1 cellular context compared by ENCODE assay signal in the genomic region with DNA sequence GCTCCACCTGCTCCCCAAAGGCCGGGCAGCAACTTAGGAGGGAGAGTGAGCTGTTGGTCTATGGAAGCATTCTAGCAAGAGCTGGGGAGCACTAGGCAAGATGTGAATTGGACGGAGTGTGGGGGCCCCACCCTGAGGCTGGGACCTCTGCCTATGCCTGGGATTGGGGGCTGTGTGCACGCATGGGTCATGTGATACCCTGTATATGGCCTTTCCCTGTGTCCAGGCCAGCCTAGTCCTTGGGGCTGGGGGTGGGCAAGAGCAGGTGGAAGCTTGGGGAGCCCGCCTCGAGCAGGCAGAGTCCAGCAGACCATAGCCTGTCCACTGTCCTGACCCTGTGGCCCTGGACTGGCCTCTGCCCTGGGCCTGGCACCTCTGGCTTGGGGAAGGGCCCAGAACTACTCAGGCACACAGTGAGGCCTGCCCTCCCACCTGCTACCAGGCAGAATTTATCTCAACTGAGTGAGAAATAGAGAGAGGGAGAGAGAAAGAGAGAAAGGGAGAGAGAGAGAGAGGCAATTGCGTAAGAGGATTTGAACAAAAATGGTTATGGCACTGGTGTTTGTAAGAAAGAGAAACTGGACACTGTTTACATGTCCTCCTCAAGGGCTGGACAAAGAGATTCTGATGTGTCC.
TF ChIP-seq lines count a peak whose summit lies in the region.

No MANE protein-coding gene starts in this region.

TF ChIP-seq in HepG2, 621 proteins besides CTCF, POLR2A, EP300 and RAD21 (continued from another document and continues in another):
- TF ChIP-seq, protein P1, sequence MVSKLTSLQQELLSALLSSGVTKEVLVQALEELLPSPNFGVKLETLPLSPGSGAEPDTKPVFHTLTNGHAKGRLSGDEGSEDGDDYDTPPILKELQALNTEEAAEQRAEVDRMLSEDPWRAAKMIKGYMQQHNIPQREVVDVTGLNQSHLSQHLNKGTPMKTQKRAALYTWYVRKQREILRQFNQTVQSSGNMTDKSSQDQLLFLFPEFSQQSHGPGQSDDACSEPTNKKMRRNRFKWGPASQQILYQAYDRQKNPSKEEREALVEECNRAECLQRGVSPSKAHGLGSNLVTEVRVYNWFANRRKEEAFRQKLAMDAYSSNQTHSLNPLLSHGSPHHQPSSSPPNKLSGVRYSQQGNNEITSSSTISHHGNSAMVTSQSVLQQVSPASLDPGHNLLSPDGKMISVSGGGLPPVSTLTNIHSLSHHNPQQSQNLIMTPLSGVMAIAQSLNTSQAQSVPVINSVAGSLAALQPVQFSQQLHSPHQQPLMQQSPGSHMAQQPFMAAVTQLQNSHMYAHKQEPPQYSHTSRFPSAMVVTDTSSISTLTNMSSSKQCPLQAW (CRISPR knock-in tag; IDR thresholded peaks at IDR 0.05) = no peak
- no peak for TF ChIP-seq ARID4A (CRISPR knock-in tag; IDR thresholded peaks at IDR 0.05; ENCODE audit: borderline replicate concordance)
- no peak for TF ChIP-seq PRPF4 (IDR thresholded peaks at IDR 0.05; ENCODE audit: low read depth, low read length, poor library complexity, severe bottlenecking)
- peak; percentile 30; the same call in 1 of the 2 replicates for TF ChIP-seq ZBTB7B (CRISPR knock-in tag; IDR thresholded peaks at IDR 0.05)
- TF ChIP-seq ZSCAN9 (CRISPR knock-in tag; IDR thresholded peaks at IDR 0.05; ENCODE audit: borderline replicate concordance) = no peak
- no peak for TF ChIP-seq ZNF557 (CRISPR knock-in tag; IDR thresholded peaks at IDR 0.05)
- TF ChIP-seq, protein P2, sequence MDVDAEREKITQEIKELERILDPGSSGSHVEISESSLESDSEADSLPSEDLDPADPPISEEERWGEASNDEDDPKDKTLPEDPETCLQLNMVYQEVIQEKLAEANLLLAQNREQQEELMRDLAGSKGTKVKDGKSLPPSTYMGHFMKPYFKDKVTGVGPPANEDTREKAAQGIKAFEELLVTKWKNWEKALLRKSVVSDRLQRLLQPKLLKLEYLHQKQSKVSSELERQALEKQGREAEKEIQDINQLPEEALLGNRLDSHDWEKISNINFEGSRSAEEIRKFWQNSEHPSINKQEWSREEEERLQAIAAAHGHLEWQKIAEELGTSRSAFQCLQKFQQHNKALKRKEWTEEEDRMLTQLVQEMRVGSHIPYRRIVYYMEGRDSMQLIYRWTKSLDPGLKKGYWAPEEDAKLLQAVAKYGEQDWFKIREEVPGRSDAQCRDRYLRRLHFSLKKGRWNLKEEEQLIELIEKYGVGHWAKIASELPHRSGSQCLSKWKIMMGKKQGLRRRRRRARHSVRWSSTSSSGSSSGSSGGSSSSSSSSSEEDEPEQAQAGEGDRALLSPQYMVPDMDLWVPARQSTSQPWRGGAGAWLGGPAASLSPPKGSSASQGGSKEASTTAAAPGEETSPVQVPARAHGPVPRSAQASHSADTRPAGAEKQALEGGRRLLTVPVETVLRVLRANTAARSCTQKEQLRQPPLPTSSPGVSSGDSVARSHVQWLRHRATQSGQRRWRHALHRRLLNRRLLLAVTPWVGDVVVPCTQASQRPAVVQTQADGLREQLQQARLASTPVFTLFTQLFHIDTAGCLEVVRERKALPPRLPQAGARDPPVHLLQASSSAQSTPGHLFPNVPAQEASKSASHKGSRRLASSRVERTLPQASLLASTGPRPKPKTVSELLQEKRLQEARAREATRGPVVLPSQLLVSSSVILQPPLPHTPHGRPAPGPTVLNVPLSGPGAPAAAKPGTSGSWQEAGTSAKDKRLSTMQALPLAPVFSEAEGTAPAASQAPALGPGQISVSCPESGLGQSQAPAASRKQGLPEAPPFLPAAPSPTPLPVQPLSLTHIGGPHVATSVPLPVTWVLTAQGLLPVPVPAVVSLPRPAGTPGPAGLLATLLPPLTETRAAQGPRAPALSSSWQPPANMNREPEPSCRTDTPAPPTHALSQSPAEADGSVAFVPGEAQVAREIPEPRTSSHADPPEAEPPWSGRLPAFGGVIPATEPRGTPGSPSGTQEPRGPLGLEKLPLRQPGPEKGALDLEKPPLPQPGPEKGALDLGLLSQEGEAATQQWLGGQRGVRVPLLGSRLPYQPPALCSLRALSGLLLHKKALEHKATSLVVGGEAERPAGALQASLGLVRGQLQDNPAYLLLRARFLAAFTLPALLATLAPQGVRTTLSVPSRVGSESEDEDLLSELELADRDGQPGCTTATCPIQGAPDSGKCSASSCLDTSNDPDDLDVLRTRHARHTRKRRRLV (CRISPR knock-in tag; IDR thresholded peaks at IDR 0.05) = no peak
- TF ChIP-seq ATF1 (CRISPR knock-in tag; IDR thresholded peaks at IDR 0.05) = no peak
- TF ChIP-seq NFATC3 (CRISPR knock-in tag; IDR thresholded peaks at IDR 0.05) = no peak
- no peak for TF ChIP-seq ZNF615 (CRISPR knock-in tag; IDR thresholded peaks at IDR 0.05; ENCODE audit: borderline replicate concordance)
- no peak for TF ChIP-seq ZNF350 (CRISPR knock-in tag; IDR thresholded peaks at IDR 0.05; ENCODE audit: borderline replicate concordance, low read depth)
- peak; percentile 33 for TF ChIP-seq ARID5B (CRISPR knock-in tag; IDR thresholded peaks at IDR 0.05)
- no peak for TF ChIP-seq ZNF749 (CRISPR knock-in tag; IDR thresholded peaks at IDR 0.05; ENCODE audit: borderline replicate concordance)
- TF ChIP-seq MATR3 (CRISPR knock-in tag; IDR thresholded peaks at IDR 0.05) = no peak
- TF ChIP-seq GZF1 (CRISPR knock-in tag; IDR thresholded peaks at IDR 0.05) = no peak
- TF ChIP-seq, protein P3, sequence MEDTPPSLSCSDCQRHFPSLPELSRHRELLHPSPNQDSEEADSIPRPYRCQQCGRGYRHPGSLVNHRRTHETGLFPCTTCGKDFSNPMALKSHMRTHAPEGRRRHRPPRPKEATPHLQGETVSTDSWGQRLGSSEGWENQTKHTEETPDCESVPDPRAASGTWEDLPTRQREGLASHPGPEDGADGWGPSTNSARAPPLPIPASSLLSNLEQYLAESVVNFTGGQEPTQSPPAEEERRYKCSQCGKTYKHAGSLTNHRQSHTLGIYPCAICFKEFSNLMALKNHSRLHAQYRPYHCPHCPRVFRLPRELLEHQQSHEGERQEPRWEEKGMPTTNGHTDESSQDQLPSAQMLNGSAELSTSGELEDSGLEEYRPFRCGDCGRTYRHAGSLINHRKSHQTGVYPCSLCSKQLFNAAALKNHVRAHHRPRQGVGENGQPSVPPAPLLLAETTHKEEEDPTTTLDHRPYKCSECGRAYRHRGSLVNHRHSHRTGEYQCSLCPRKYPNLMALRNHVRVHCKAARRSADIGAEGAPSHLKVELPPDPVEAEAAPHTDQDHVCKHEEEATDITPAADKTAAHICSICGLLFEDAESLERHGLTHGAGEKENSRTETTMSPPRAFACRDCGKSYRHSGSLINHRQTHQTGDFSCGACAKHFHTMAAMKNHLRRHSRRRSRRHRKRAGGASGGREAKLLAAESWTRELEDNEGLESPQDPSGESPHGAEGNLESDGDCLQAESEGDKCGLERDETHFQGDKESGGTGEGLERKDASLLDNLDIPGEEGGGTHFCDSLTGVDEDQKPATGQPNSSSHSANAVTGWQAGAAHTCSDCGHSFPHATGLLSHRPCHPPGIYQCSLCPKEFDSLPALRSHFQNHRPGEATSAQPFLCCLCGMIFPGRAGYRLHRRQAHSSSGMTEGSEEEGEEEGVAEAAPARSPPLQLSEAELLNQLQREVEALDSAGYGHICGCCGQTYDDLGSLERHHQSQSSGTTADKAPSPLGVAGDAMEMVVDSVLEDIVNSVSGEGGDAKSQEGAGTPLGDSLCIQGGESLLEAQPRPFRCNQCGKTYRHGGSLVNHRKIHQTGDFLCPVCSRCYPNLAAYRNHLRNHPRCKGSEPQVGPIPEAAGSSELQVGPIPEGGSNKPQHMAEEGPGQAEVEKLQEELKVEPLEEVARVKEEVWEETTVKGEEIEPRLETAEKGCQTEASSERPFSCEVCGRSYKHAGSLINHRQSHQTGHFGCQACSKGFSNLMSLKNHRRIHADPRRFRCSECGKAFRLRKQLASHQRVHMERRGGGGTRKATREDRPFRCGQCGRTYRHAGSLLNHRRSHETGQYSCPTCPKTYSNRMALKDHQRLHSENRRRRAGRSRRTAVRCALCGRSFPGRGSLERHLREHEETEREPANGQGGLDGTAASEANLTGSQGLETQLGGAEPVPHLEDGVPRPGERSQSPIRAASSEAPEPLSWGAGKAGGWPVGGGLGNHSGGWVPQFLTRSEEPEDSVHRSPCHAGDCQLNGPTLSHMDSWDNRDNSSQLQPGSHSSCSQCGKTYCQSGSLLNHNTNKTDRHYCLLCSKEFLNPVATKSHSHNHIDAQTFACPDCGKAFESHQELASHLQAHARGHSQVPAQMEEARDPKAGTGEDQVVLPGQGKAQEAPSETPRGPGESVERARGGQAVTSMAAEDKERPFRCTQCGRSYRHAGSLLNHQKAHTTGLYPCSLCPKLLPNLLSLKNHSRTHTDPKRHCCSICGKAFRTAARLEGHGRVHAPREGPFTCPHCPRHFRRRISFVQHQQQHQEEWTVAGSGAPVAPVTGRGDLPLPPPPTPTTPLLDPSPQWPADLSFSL (CRISPR knock-in tag; IDR thresholded peaks at IDR 0.05) = no peak
- no peak for TF ChIP-seq ZNF773 (CRISPR knock-in tag; IDR thresholded peaks at IDR 0.05; ENCODE audit: borderline replicate concordance)
- no peak for TF ChIP-seq GPBP1L1 (CRISPR knock-in tag; IDR thresholded peaks at IDR 0.05)
- TF ChIP-seq HNF4G (IDR thresholded peaks at IDR 0.05; ENCODE audit: borderline replicate concordance, low read depth, low read length) = no peak
- no peak for TF ChIP-seq HNF4G (CRISPR knock-in tag; IDR thresholded peaks at IDR 0.05; ENCODE audit: borderline replicate concordance, low read depth)
